In genomic region chr3:80051602-80051962, GRCh38 we compare ENCODE assay signal across 21 cellular contexts.
"Had no signal": no experiment of that assay in that cellular context is flagged by ENCODE, and none has a peak within 500 bp of the region (broad histone marks: within the 10 kb centered on the region; RNA-seq: fewer than 3 reads in every experiment).

No MANE protein-coding gene starts in this region.

- H3K27ac Mint-ChIP-seq: activated B cell treated with CpG ODN at 0.5 μM for 24 hours; activated CD4-positive, alpha-beta T cell treated with anti-CD3 and anti-CD28 coated beads for 36 hours; activated T-cell treated with anti-CD3 and anti-CD28 coated beads, Interleukin-2, amount 50 U/mL, for 24 hours; activated T-helper 17 cell treated with anti-CD3 and anti-CD28 coated beads, Interleukin-2, amount 50 U/mL, for 72 hours; effector memory CD8-positive, alpha-beta T cell; natural killer cell treated with Interleukin-12 subunit alpha and Interleukin-12 subunit beta and Interleukin-15 and Interleukin-18, amount 100 ng/mL, for 72 hours; T-helper 1 cell treated with Interleukin-12 subunit alpha and Interleukin-12 subunit beta and Interleukin-4 antibody, amounts not matched to agents 30 μg/mL and 1 μg/mL, for 36 hours had no signal

- H3K27me3 Mint-ChIP-seq: activated B cell treated with CpG ODN at 0.5 μM for 24 hours; activated CD4-positive, alpha-beta T cell treated with anti-CD3 and anti-CD28 coated beads for 36 hours; activated T-cell treated with anti-CD3 and anti-CD28 coated beads, Interleukin-2, amount 50 U/mL, for 24 hours; activated T-helper 17 cell treated with anti-CD3 and anti-CD28 coated beads, Interleukin-2, amount 50 U/mL, for 72 hours; effector memory CD8-positive, alpha-beta T cell; natural killer cell treated with Interleukin-12 subunit alpha and Interleukin-12 subunit beta and Interleukin-15 and Interleukin-18, amount 100 ng/mL, for 72 hours had no signal

- H3K4me3 Mint-ChIP-seq: activated B cell treated with CpG ODN at 0.5 μM for 24 hours; activated CD4-positive, alpha-beta T cell treated with anti-CD3 and anti-CD28 coated beads for 36 hours; activated T-cell treated with anti-CD3 and anti-CD28 coated beads, Interleukin-2, amount 50 U/mL, for 24 hours; activated T-helper 17 cell treated with anti-CD3 and anti-CD28 coated beads, Interleukin-2, amount 50 U/mL, for 72 hours; effector memory CD8-positive, alpha-beta T cell; natural killer cell treated with Interleukin-12 subunit alpha and Interleukin-12 subunit beta and Interleukin-15 and Interleukin-18, amount 100 ng/mL, for 72 hours; T-helper 1 cell treated with Interleukin-12 subunit alpha and Interleukin-12 subunit beta and Interleukin-4 antibody, amounts not matched to agents 30 μg/mL and 1 μg/mL, for 36 hours had no signal

- H3K4me1 Mint-ChIP-seq: activated B cell treated with CpG ODN at 0.5 μM for 24 hours; activated CD4-positive, alpha-beta T cell treated with anti-CD3 and anti-CD28 coated beads for 36 hours; activated T-helper 17 cell treated with anti-CD3 and anti-CD28 coated beads, Interleukin-2, amount 50 U/mL, for 72 hours had no signal

- ATAC-seq: activated CD4-positive, alpha-beta T cell treated with anti-CD3 and anti-CD28 coated beads for 36 hours; activated T-helper 17 cell treated with anti-CD3 and anti-CD28 coated beads, Interleukin-2, amount 50 U/mL, for 72 hours; effector memory CD8-positive, alpha-beta T cell; left cardiac atrium had no signal

- DNase-seq: activated B cell treated with CpG ODN at 0.5 μM for 24 hours; activated CD4-positive, alpha-beta T cell treated with anti-CD3 and anti-CD28 coated beads for 36 hours; activated CD4-positive, alpha-beta T cell treated with anti-CD3 and anti-CD28 coated beads, Interleukin-2, amount 50 U/mL, for 4 hours; activated CD8-positive, alpha-beta memory T cell treated with anti-CD3 and anti-CD28 coated beads for 24 hours; activated CD8-positive, alpha-beta memory T cell treated with anti-CD3 and anti-CD28 coated beads, Interleukin-2, amount 50 U/mL, for 4 hours; activated naive CD4-positive, alpha-beta T cell treated with anti-CD3 and anti-CD28 coated beads, Interleukin-2, amount 50 U/mL, for 16 hours; activated T-cell treated with anti-CD3 and anti-CD28 coated beads, Interleukin-2, amount 50 U/mL, for 24 hours; brain microvascular endothelial cell; central memory CD4-positive, alpha-beta T cell; effector memory CD8-positive, alpha-beta T cell; hippocampal formation; left cardiac atrium; midbrain; stimulated activated CD4-positive, alpha-beta T cell treated with anti-CD3 and anti-CD28 coated beads, Interleukin-4, amount 100 ng/mL, for 24 hours; stimulated activated naive CD8-positive, alpha-beta T cell treated with anti-CD3 and anti-CD28 coated beads, Interleukin-15, Interleukin-2, amounts not matched to agents 100 U/mL and 50 U/mL, for 24 hours; T1000; thyroid gland; upper lobe of right lung had no signal
